8 cellular contexts compared by ENCODE assay signal in the genomic region with DNA sequence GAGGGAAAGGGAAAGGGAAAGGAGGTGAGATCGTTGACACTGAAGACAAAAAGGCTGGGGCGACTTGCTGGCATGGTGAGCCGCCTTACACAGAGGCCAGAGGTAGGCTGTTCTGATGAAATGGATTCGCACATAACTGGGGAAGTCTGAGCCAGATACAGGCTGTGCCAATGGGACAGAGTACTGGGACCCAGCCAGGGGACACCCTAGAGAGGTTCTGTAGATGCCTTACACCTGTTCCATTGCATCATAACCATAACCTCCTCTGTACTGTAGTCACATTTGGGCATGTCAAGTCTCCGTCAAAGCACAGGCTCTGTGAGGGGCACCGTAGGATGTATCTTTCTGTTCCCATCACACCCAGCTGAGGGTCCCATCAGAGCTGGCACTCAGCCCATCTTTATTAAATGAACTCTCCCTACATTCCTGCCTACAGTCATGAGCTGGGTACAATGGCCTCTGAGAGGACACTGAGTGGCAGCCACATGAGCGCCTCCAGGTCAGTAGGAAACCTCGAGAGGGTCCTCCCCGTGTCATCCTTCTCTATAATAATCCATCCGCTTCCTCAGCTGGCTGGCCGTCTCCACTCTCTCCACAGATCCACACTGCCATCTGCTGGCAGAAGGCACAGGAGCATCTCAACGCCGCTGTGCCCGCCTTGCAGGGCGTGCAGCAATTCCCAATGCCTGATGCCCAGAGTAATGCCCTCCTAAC.
A peak's percentile ranks its signal among the peaks of the same experiment; 100 is the strongest.
DNase-seq lines count a peak whose midpoint lies in the region; TF ChIP-seq lines count a peak whose summit lies in the region.

No MANE protein-coding gene starts in this region.

- H3K27me3 ChIP-seq in right atrium auricular region (no peaks in the 10 kb centered on the region), sigmoid colon (no peaks in the 10 kb centered on the region)

- H3K9me3 ChIP-seq in right atrium auricular region (no peaks in the 10 kb centered on the region), sigmoid colon (no peaks in the 10 kb centered on the region)

- H3K4me3 ChIP-seq in GM12875 (ENCODE audit: low read depth, low read length), result no peak overlapping the region
- no peak overlapping the region for H3K4me3 ChIP-seq in HFF-Myc (replicated peaks; ENCODE audit: low read depth, low read length)
- H3K4me3 ChIP-seq in right atrium auricular region, result no peak overlapping the region
- no peak overlapping the region for H3K4me3 ChIP-seq in sigmoid colon

- WGBS in sigmoid colon, 2 donors, result 26 to 27% methylated on average over 15 of the region's 15 CpGs

- TF ChIP-seq CTCF in GM12875 (IDR thresholded peaks at IDR 0.05; ENCODE audit: borderline replicate concordance, insufficient read depth, low read depth, low read length) (peak; percentile 93), HFF-Myc (IDR thresholded peaks at IDR 0.05; ENCODE audit: low read depth, low read length, missing control alignments) (peak; percentile 88), right atrium auricular region (IDR thresholded peaks at IDR 0.05) (peak; percentile 78 to 92), sigmoid colon (IDR thresholded peaks at IDR 0.05) (peak; percentile 69 to 87 (median 79))

- H3K36me3 ChIP-seq in right atrium auricular region (no peaks in the 10 kb centered on the region), sigmoid colon (no peaks in the 10 kb centered on the region)

- H3K4me1 ChIP-seq in right atrium auricular region (no peaks in the 10 kb centered on the region), sigmoid colon (peaks cover 0 to 9% (median 8%) of the 10 kb centered on the region in 4 donors)

- no peak for TF ChIP-seq POLR2A in sigmoid colon (IDR thresholded peaks at IDR 0.05)

- H3K27ac ChIP-seq in right atrium auricular region, result no peak overlapping the region
- no peak overlapping the region for H3K27ac ChIP-seq in sigmoid colon

- intact Hi-C loops in sigmoid colon (cut with DNase I), result no loop called here

- no peak for TF ChIP-seq EP300 in sigmoid colon (IDR thresholded peaks at IDR 0.05)

- DNase-seq in HFF-Myc (ENCODE audit: extremely low read depth, low read depth), result peak; percentile 37
- peak; percentile 82 for DNase-seq in NAMALWA (ENCODE audit: low spot score)
- peak; percentile 29 to 64 (median 48) for DNase-seq in T-helper 1 cell
- peak; percentile 53 for DNase-seq in amniotic stem cell (lab: John Stamatoyannopoulos, UW)
- DNase-seq in right atrium auricular region (ENCODE audit: low spot score), result peak; percentile 71
- DNase-seq in sigmoid colon, result peak; percentile 88
- DNase-seq in COR-L47 (lab: John Stamatoyannopoulos, UW), result no peak
